22 cellular contexts compared by ENCODE assay signal in the genomic region with DNA sequence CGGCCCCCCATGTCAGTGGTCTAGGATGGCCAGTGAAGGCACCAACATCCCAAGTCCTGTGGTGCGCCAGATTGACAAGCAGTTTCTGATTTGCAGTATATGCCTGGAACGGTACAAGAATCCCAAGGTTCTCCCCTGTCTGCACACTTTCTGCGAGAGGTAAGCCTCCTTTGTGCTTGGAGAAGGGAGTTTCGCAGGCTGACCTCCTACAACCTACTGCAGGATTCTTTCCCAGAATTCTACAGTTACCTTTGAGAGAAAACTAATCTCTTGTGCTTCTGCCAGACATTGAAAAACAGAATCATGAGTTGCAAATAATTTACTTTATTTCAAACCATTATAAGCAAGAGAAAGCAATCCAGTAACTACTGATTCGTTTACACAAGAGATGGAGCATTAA.
"Had no signal": no experiment of that assay in that cellular context is flagged by ENCODE, and none has a peak within 500 bp of the region (broad histone marks: within the 10 kb centered on the region; RNA-seq: fewer than 3 reads in every experiment).

No MANE protein-coding gene starts in this region.

- H3K36me3 ChIP-seq: esophagus squamous epithelium, neutrophil, right atrium auricular region, suprapubic skin, tibial artery, upper lobe of left lung, vagina had no signal

- H3K36me3 Mint-ChIP-seq: naive B cell had no signal

- H3K4me3 Mint-ChIP-seq: naive B cell, nephron had no signal

- H3K27me3 ChIP-seq: dorsolateral prefrontal cortex, esophagus squamous epithelium, neutrophil, right atrium auricular region, suprapubic skin, tibial artery, upper lobe of left lung, vagina had no signal

- H3K27ac ChIP-seq: epithelial cell of prostate, esophagus squamous epithelium, neutrophil, right atrium auricular region, suprapubic skin, tibial artery, upper lobe of left lung, vagina had no signal

- DNase-seq: cortex of kidney; dorsolateral prefrontal cortex; effector memory CD4-positive, alpha-beta T cell; esophagus squamous epithelium; foreskin fibroblast; kidney; left cardiac atrium; left ventricle myocardium superior; mesendoderm; naive B cell; small intestine; stimulated activated CD4-positive, alpha-beta T cell treated with anti-CD3 and anti-CD28 coated beads, Interleukin-12 subunit alpha, Interleukin-12 subunit beta, amount 100 ng/mL, for 4 hours; stimulated activated CD4-positive, alpha-beta T cell treated with anti-CD3 and anti-CD28 coated beads, Interleukin-2, amount 100 ng/mL, for 48 hours; stimulated activated naive CD4-positive, alpha-beta T cell treated with Interleukin-2 at 50 U/mL for 16 hours; tibial artery; upper lobe of left lung had no signal

- H3K4me3 ChIP-seq: esophagus squamous epithelium, right atrium auricular region, suprapubic skin, tibial artery, upper lobe of left lung, vagina had no signal

- H3K9me3 ChIP-seq: esophagus squamous epithelium, neutrophil, right atrium auricular region, suprapubic skin, tibial artery, upper lobe of left lung, vagina had no signal

- H3K9me3 Mint-ChIP-seq: naive B cell, nephron had no signal

- H3K27ac Mint-ChIP-seq: naive B cell had no signal

- ATAC-seq: left cardiac atrium, left ventricle myocardium superior had no signal
